1 cellular context compared by ENCODE assay signal in the genomic region with DNA sequence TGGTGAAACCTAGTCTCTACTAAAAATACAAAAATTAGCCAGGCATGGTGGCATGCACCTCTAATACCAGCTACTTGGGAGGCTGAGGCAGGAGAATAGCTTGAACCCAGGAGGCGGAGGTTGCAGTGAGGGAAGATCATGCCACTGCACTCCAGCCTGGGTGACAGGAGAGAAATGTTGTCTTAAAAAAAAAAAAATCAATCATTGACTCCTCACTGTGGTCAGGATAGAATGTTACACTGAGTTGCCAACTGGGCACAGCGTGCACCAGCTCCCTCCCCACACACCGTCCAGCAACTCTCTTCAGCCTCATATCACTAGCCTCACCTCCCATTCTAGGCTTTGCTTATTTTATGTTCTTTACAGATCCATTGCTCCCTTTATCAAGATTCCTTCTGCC.
TF ChIP-seq lines count a peak whose summit lies in the region.

No MANE protein-coding gene starts in this region.

TF ChIP-seq in liver, 16 proteins besides CTCF, POLR2A, EP300 and RAD21 (continued from another document):
- TF ChIP-seq, protein P1, sequence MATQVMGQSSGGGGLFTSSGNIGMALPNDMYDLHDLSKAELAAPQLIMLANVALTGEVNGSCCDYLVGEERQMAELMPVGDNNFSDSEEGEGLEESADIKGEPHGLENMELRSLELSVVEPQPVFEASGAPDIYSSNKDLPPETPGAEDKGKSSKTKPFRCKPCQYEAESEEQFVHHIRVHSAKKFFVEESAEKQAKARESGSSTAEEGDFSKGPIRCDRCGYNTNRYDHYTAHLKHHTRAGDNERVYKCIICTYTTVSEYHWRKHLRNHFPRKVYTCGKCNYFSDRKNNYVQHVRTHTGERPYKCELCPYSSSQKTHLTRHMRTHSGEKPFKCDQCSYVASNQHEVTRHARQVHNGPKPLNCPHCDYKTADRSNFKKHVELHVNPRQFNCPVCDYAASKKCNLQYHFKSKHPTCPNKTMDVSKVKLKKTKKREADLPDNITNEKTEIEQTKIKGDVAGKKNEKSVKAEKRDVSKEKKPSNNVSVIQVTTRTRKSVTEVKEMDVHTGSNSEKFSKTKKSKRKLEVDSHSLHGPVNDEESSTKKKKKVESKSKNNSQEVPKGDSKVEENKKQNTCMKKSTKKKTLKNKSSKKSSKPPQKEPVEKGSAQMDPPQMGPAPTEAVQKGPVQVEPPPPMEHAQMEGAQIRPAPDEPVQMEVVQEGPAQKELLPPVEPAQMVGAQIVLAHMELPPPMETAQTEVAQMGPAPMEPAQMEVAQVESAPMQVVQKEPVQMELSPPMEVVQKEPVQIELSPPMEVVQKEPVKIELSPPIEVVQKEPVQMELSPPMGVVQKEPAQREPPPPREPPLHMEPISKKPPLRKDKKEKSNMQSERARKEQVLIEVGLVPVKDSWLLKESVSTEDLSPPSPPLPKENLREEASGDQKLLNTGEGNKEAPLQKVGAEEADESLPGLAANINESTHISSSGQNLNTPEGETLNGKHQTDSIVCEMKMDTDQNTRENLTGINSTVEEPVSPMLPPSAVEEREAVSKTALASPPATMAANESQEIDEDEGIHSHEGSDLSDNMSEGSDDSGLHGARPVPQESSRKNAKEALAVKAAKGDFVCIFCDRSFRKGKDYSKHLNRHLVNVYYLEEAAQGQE (IDR thresholded peaks at IDR 0.05): no peak
- TF ChIP-seq FOXA2 (IDR thresholded peaks at IDR 0.05): no peak
- TF ChIP-seq HNF4G (IDR thresholded peaks at IDR 0.05): no peak
- no peak for TF ChIP-seq GABPA (IDR thresholded peaks at IDR 0.05 in 1 of 2, conservative IDR thresholded peaks at IDR 0.05 in 1 of 2)
- TF ChIP-seq SP1 (IDR thresholded peaks at IDR 0.05): peak; percentile 67
- TF ChIP-seq FOXA1 (IDR thresholded peaks at IDR 0.05): no peak
- peak; percentile 24 to 44 for TF ChIP-seq HNF4A (conservative IDR thresholded peaks at IDR 0.05)
- no peak for TF ChIP-seq JUND (IDR thresholded peaks at IDR 0.05)
- TF ChIP-seq, protein P2, sequence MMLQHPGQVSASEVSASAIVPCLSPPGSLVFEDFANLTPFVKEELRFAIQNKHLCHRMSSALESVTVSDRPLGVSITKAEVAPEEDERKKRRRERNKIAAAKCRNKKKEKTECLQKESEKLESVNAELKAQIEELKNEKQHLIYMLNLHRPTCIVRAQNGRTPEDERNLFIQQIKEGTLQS (IDR thresholded peaks at IDR 0.05): no peak
- no peak for TF ChIP-seq EGR1 (IDR thresholded peaks at IDR 0.05; ENCODE audit: low read depth in 2 of 2)
- no peak for TF ChIP-seq YY1 (IDR thresholded peaks at IDR 0.05)
- TF ChIP-seq TAF1 (conservative IDR thresholded peaks at IDR 0.05): no peak
- peak in 1 of 2 donors; percentile 34 for TF ChIP-seq RXRA (IDR thresholded peaks at IDR 0.05)
